ENCODE assay signal across 1 cellular context in genomic region chr6:41176189-41176588, GRCh38.
TF ChIP-seq lines count a peak whose summit lies in the region.

No MANE protein-coding gene starts in this region.

TF ChIP-seq in GM23338, 12 proteins besides CTCF, POLR2A, EP300 and RAD21:
- TF ChIP-seq CREB1 (CRISPR knock-in tag; IDR thresholded peaks at IDR 0.05; ENCODE audit: low read depth) (no peak), NANOG (IDR thresholded peaks at IDR 0.05; ENCODE audit: borderline replicate concordance) (no peak), REST (IDR thresholded peaks at IDR 0.05; ENCODE audit: unreplicated experiment) (no peak), POLR2AphosphoS5 (IDR thresholded peaks at IDR 0.05; ENCODE audit: low read depth) (no peak), STAT1 (IDR thresholded peaks at IDR 0.05; ENCODE audit: unreplicated experiment) (no peak), ZNF331 (CRISPR knock-in tag; IDR thresholded peaks at IDR 0.05; ENCODE audit: low read depth) (no peak), ZNF462 (CRISPR knock-in tag; IDR thresholded peaks at IDR 0.05) (no peak), EZH2 (IDR thresholded peaks at IDR 0.05; ENCODE audit: low read depth, unreplicated experiment) (no peak), EZH2phosphoT487 (IDR thresholded peaks at IDR 0.05; ENCODE audit: unreplicated experiment) (no peak), ETS1 (IDR thresholded peaks at IDR 0.05) (no peak), JUNB (IDR thresholded peaks at IDR 0.05; ENCODE audit: unreplicated experiment) (no peak), ZNF114 (CRISPR knock-in tag; IDR thresholded peaks at IDR 0.05) (no peak)
